In the genomic region with DNA sequence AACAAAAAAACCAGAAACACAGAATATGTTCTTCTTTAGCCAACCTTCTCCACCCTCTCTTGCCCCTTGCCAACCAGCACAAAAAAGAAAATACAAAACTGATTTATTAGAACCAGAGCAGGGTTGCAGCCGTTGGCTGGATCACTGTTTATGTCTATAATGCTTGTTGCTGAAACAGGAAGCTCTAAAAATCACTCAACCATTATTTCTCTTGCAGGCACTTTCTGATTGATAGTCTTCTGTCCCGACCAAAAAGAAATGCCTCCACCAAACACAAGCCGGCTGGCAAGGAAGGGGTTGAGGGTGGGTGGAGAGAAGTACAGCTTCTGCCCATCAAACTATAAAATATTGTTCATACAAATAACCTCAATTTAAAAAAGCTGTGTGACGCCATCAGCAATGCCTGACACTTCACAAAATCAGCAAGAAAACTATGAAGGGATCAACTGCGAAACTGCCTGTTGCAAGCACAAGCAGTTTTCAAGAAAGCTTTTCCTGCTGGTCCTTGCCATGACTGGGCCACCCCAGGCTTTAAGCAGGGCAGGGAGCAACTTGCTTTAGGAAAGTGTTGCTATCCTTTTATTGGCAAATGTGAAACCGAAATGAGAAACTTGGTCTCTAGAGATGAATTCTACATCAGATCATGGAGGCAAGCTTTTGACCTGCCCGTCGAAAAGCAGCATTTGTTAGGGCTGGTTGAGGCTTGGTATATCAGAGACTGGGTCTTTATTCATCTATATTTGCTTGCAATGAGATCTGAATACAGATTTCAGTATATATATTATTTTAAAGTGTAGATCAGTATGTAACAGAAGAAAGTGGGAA, we compare ENCODE assay signal across 1 cellular context.
TF ChIP-seq lines count a peak whose summit lies in the region.

No MANE protein-coding gene starts in this region.

TF ChIP-seq in IMR-90, 13 proteins besides CTCF, POLR2A, EP300 and RAD21 (continued from another document):
- TF ChIP-seq, protein P1, sequence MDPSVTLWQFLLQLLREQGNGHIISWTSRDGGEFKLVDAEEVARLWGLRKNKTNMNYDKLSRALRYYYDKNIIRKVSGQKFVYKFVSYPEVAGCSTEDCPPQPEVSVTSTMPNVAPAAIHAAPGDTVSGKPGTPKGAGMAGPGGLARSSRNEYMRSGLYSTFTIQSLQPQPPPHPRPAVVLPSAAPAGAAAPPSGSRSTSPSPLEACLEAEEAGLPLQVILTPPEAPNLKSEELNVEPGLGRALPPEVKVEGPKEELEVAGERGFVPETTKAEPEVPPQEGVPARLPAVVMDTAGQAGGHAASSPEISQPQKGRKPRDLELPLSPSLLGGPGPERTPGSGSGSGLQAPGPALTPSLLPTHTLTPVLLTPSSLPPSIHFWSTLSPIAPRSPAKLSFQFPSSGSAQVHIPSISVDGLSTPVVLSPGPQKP (IDR thresholded peaks at IDR 0.05; ENCODE audit: borderline replicate concordance, low read depth, low read length): no peak
